ENCODE assay signal across 8 cellular contexts in genomic region chr18:51193621-51194287, GRCh38. TPM values are rescaled to one million over a fixed set of nuclear protein-coding genes. Genes with fewer than 3 reads are reported as not detected.
DNase-seq lines count a peak whose midpoint lies in the region; ATAC-seq, FAIRE-seq and TF ChIP-seq lines count a peak whose summit lies in the region.

No MANE protein-coding gene starts in this region.

- no TSS peak for BruUV-seq in PC-9 (replicated peaks; lab: Mats Ljungman, UMichigan)

- TF ChIP-seq CTCF in GM12865 (IDR thresholded peaks at IDR 0.05; ENCODE audit: insufficient read depth, low read depth, low read length, missing control alignments) (no peak), PC-9 (conservative IDR thresholded peaks at IDR 0.05) (no peak)

- H3K4me3 ChIP-seq in GM12865 (ENCODE audit: low read depth, low read length) (peak overlapping the region; percentile 64), PC-9 (peak overlapping the region; percentile 92; the same call in 1 of the 2 replicates)

- H3K4me1 ChIP-seq in PC-9 (replicated peaks; ENCODE audit: insufficient read depth): peaks cover 19% of the 10 kb centered on the region

- H3F3A ChIP-seq in PC-9 (ENCODE audit: insufficient read depth, low read depth): peaks cover 10% of the 10 kb centered on the region; the same call in 1 of the 2 replicates

- intact Hi-C loops in PC-9 (cut with micrococcal nuclease; ENCODE audit: unreplicated experiment): no loop called here

- H3K4me2 ChIP-seq in PC-9: peak overlapping the region; percentile 95

- no peaks in the 10 kb centered on the region for H3K27me3 ChIP-seq in PC-9 (ENCODE audit: insufficient read depth, low read depth)

- peaks cover 78% of the 10 kb centered on the region for H3K79me2 ChIP-seq in PC-9 (ENCODE audit: low read depth)

- H3K27ac ChIP-seq in PC-9: no peak overlapping the region

- H2AFZ ChIP-seq in PC-9: no peak overlapping the region

- CTCF ChIA-PET in PC-9 (lab: Charles Lee): no interaction called here

- no peaks in the 10 kb centered on the region for H3K9me2 ChIP-seq in PC-9 (ENCODE audit: insufficient read depth)

- POLR2A ChIA-PET in PC-9 (lab: Charles Lee; ENCODE audit: unreplicated experiment): no interaction called here

- 0 out of 2 replicates have a peak, but pooled peaks cover 3% of the 10 kb centered on the region for H3K36me3 ChIP-seq in PC-9 (ENCODE audit: low read depth)

- peak; percentile 91 for FAIRE-seq in endometrium (lab: Jason Lieb, UNC)

- H4K20me1 ChIP-seq in PC-9 (ENCODE audit: insufficient read depth): peaks cover 34% of the 10 kb centered on the region

- no peak for ATAC-seq in HG03135 (IDR thresholded peaks at IDR 0.05; ENCODE audit: unreplicated experiment)

- H3K9me3 ChIP-seq in PC-9 (ENCODE audit: insufficient read depth, low read depth): no peaks in the 10 kb centered on the region

- DNase-seq in GM12865 (ENCODE audit: low read depth) (no peak), PC-9 (no peak), retina (peak; percentile 17), NCI-H2227 (lab: John Stamatoyannopoulos, UW; ENCODE audit: unreplicated experiment) (no peak), SKM-1 treated with dmso at 0.1 percent for 144 hours (lab: John Stamatoyannopoulos, UW; ENCODE audit: unreplicated experiment) (no peak)
- DNase-seq in stimulated activated CD4-positive, alpha-beta T cell treated with anti-CD3 and anti-CD28 coated beads, Interleukin-4, amount 100 ng/mL, for 1 hour: no peak

RNA-seq across cellular contexts. Expression of gene MEX3C, which starts 3.7 kb away (rescaled TPM):
- 21.1 and 26.2 TPM in 2 replicates for total RNA-seq in PC-9 (2021)
